Comparison of ENCODE assay signal across 23 cellular contexts in the genomic region with DNA sequence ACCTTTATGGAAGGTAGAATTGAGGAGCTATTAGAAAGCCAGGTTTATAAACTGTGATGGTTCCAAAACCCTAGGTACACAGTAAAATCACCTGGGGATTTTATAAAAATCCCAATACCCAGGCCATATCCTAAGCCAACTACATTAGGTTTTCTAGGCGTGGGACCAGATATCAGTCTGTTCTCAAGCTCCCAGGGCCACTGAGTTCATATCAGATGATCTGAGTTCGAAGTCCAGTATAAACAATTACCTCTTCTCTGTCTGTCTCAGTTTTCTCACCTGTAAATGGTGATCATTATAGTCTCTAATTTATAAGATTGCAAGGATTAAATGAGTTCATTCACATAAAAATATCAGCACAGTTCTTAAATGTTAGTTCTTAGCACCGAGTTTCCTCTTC.
"Had no signal": no experiment of that assay in that cellular context is flagged by ENCODE, and none has a peak within 500 bp of the region (broad histone marks: within the 10 kb centered on the region; RNA-seq: fewer than 3 reads in every experiment).

No MANE protein-coding gene starts in this region.

- DNase-seq: Karpas-422, KG1, MG63, NCI-H1092, NCI-H1105 treated with DMSO at 0.1 percent for 48 hours, NCI-H1417 treated with DMSO at 0.1 percent for 48 hours, NCI-H187, NCI-H2029, NCI-H2081 treated with DMSO at 0.1 percent for 48 hours, NCI-H2171, NCI-H226, NCI-H446, NCI-H510A, NCI-H524 treated with DMSO at 0.1 percent for 48 hours, NCI-H69, NCI-H774, PC-3, Peyer's patch, Right ventricle myocardium superior, RPMI8226, SIG-M5 had no signal

- H3K27me3 ChIP-seq: MG63, Peyer's patch, SJSA1 had no signal

- H3K36me3 ChIP-seq: MG63, Peyer's patch, SJSA1 had no signal

- ATAC-seq: PC-3 had no signal

- H3K9me3 ChIP-seq: MG63, Peyer's patch, SJSA1 had no signal

- H3K4me3 ChIP-seq: MG63, Peyer's patch, SJSA1, SK-N-MC had no signal

- H3K27ac ChIP-seq: SJSA1 had no signal
